Comparison of ENCODE assay signal across 1 cellular context in genomic region chr1:86906419-86906818, GRCh38.
TF ChIP-seq lines count a peak whose summit lies in the region.

No MANE protein-coding gene starts in this region.

TF ChIP-seq in GM12878, 131 proteins besides CTCF, POLR2A, EP300 and RAD21:
- TF ChIP-seq CHD2 (IDR thresholded peaks at IDR 0.05; ENCODE audit: borderline replicate concordance, low read depth, low read length) (no peak), E2F4 (IDR thresholded peaks at IDR 0.05; ENCODE audit: low read depth, low read length) (no peak), CEBPZ (IDR thresholded peaks at IDR 0.05; ENCODE audit: low read depth, low read length) (no peak), RELA (IDR thresholded peaks at IDR 0.05; ENCODE audit: borderline replicate concordance, partially characterized antibody) (no peak), EGR1 (IDR thresholded peaks at IDR 0.05; ENCODE audit: borderline replicate concordance in 1 of 2, low read depth in 2 of 2, low read length in 2 of 2) (no peak), HDAC2 (IDR thresholded peaks at IDR 0.05) (no peak), MAX (IDR thresholded peaks at IDR 0.05; ENCODE audit: low read depth, low read length) (no peak), KAT2A (conservative IDR thresholded peaks at IDR 0.05; ENCODE audit: control insufficient read depth, low read depth, low read length) (no peak), EED (IDR thresholded peaks at IDR 0.05; ENCODE audit: low read depth) (no peak), SRF (IDR thresholded peaks at IDR 0.05; ENCODE audit: low read depth in 2 of 2, low read length in 2 of 2) (no peak), NR2C2 (IDR thresholded peaks at IDR 0.05; ENCODE audit: borderline replicate concordance, control insufficient read depth, insufficient read length, low read depth) (no peak), USF1 (IDR thresholded peaks at IDR 0.05; ENCODE audit: borderline replicate concordance, extremely low read length, insufficient read depth, low read depth, low read length) (no peak), CBX3 (IDR thresholded peaks at IDR 0.05; ENCODE audit: borderline replicate concordance, low read depth) (no peak), KDM1A (IDR thresholded peaks at IDR 0.05; ENCODE audit: borderline replicate concordance) (no peak), E2F8 (IDR thresholded peaks at IDR 0.05; ENCODE audit: low read depth, partially characterized antibody) (no peak), PML (IDR thresholded peaks at IDR 0.05; ENCODE audit: low read length) (no peak), SPI1 (IDR thresholded peaks at IDR 0.05; ENCODE audit: borderline replicate concordance, insufficient read depth, low read depth, low read length) (no peak), HDGF (IDR thresholded peaks at IDR 0.05) (no peak)
